Comparison of ENCODE assay signal across 8 cellular contexts in genomic region chr7:26198133-26198780, GRCh38. TPM values are rescaled to one million over a fixed set of nuclear protein-coding genes. Genes with fewer than 3 reads are reported as not detected.
DNase-seq lines count a peak whose midpoint lies in the region; ATAC-seq and TF ChIP-seq lines count a peak whose summit lies in the region.

No MANE protein-coding gene starts in this region.

- peak; percentile 77 to 88 (median 83) for TF ChIP-seq CTCF in breast epithelium (IDR thresholded peaks at IDR 0.05)
- TF ChIP-seq CTCF in lung (IDR thresholded peaks at IDR 0.05; ENCODE audit: control extremely low read depth, extremely low read depth), result peak; percentile 45
- TF ChIP-seq CTCF in uterus (IDR thresholded peaks at IDR 0.05), result peak; percentile 53 to 76 (median 60)

- WGBS in lung, 2 donors, result 0 to 1% methylated on average over 6 of the region's 6 CpGs

- no peak for TF ChIP-seq POLR2A in breast epithelium (IDR thresholded peaks at IDR 0.05)
- no peak for TF ChIP-seq POLR2A in uterus (IDR thresholded peaks at IDR 0.05)

- H3K27me3 ChIP-seq in breast epithelium (no peaks in the 10 kb centered on the region), lung (ENCODE audit: control insufficient read depth, insufficient read depth) (no peaks in the 10 kb centered on the region), uterus (no peaks in the 10 kb centered on the region)

- DNase-seq in NCI-H526 (lab: John Stamatoyannopoulos, UW), result peak; percentile 36 to 42
- no peak for DNase-seq in NCI-H526 treated with DMSO at 0.1 percent for 48 hours (lab: John Stamatoyannopoulos, UW)
- DNase-seq in NCI-H1105 (lab: John Stamatoyannopoulos, UW), result peak; percentile 5
- DNase-seq in breast epithelium (ENCODE audit: low spot score in 2 of 2), result no peak
- no peak for DNase-seq in lung (ENCODE audit: low spot score)
- DNase-seq in uterus, result no peak

- H3K9me3 ChIP-seq in breast epithelium (no peaks in the 10 kb centered on the region), lung (ENCODE audit: control insufficient read depth in 2 of 2, insufficient read depth in 1 of 2, low read length in 1 of 2) (no peaks in the 10 kb centered on the region), uterus (no peaks in the 10 kb centered on the region)

- H3K4me1 ChIP-seq in breast epithelium (peaks cover 2 to 29% of the 10 kb centered on the region in 2 donors), lung (ENCODE audit: control insufficient read depth in 2 of 2, insufficient read depth in 2 of 2, low read length in 2 of 2) (peaks cover 6 to 26% of the 10 kb centered on the region in 2 donors), uterus (peaks cover 13 to 25% of the 10 kb centered on the region in 2 donors)

- ATAC-seq in lung (ENCODE audit: insufficient read depth, low FRiP score) (no peak), HG03442 (IDR thresholded peaks at IDR 0.05; ENCODE audit: unreplicated experiment) (no peak), HG03045 (IDR thresholded peaks at IDR 0.05; ENCODE audit: unreplicated experiment) (no peak)

- H3K4me3 ChIP-seq in breast epithelium, result peak overlapping the region; percentile 97 to 100 (median 100)
- peak overlapping the region; percentile 57 for H3K4me3 ChIP-seq in lung
- peak overlapping the region; percentile 88 to 97 for H3K4me3 ChIP-seq in uterus

- intact Hi-C loops in breast epithelium (cut with DNase I; ENCODE audit: low total_unique reads) (no loop called here), uterus (cut with DNase I; ENCODE audit: low total_unique reads) (no loop called here)

- H3K36me3 ChIP-seq in breast epithelium, result no peaks in the 10 kb centered on the region
- peaks cover 13 to 27% of the 10 kb centered on the region in 2 donors for H3K36me3 ChIP-seq in lung (ENCODE audit: control insufficient read depth in 2 of 2, insufficient read depth in 2 of 2, low read length in 2 of 2)
- H3K36me3 ChIP-seq in uterus, result no peaks in the 10 kb centered on the region

- peak overlapping the region; percentile 100 for H3K27ac ChIP-seq in breast epithelium
- no peak overlapping the region for H3K27ac ChIP-seq in lung (ENCODE audit: low read depth in 1 of 2, low read length in 1 of 2)
- peak overlapping the region; percentile 100 for H3K27ac ChIP-seq in uterus

RNA-seq across cellular contexts. Expression of gene HNRNPA2B1, which starts 2.3 kb away (rescaled TPM):
- total RNA-seq in breast epithelium, result 100 to 1,000 TPM; 168 to 324 (median 282) TPM
- total RNA-seq in lung, result 100 to 1,000 TPM; 363 to 424 TPM
- polyA plus RNA-seq in lung, result 100 to 1,000 TPM; 540 to 572 TPM
- total RNA-seq in uterus, result 100 to 1,000 TPM; 100 to 464 (median 207) TPM

RNA-seq across cellular contexts. Expression of gene CBX3, which starts 3.3 kb away (rescaled TPM):
- total RNA-seq in breast epithelium, result 10 to 100 TPM; 88.0 to 98.3 (median 96.0) TPM
- 100 to 1,000 TPM in 1 of 2 donors, 10 to 100 TPM in 1; 77.7 to 136 TPM for total RNA-seq in lung
- polyA plus RNA-seq in lung, result 10 to 100 TPM; 94.4 to 95.4 TPM
- total RNA-seq in uterus, result 100 to 1,000 TPM in 2 of 4 donors, 10 to 100 TPM in 2; 30.5 to 178 (median 88.1) TPM

RNA-seq across cellular contexts. Expression of gene NFE2L3, which starts 46.3 kb away (rescaled TPM):
- total RNA-seq in breast epithelium (1 to 10 TPM; 2.2 to 5.8 (median 4.9) TPM), lung (1 to 10 TPM; 4.9 to 6.5 TPM), uterus (1 to 10 TPM in 3 of 4 donors, not detected in 1; 3.6 to 6.2 (median 4.1) TPM)
- 1 to 10 TPM; 3.6 to 5.3 TPM for polyA plus RNA-seq in lung

Comparison
In these comparisons a context has a peak if more than half of its experiments do, and no peak if none do; other contexts are left out.
1. DNase-seq: peak in NCI-H526 (2 of 2) and NCI-H1105 (single experiment); none in NCI-H526 treated with DMSO at 0.1 percent for 48 hours (single experiment), breast epithelium (0 of 2), lung (single experiment) and uterus (0 of 2).
2. H3K27ac ChIP-seq: peak in breast epithelium (2 of 2) and uterus (2 of 2); none in lung (0 of 2).
3. Peak in every context shown above with its lines, with median percentiles within 50 percentile points of each other: H3K4me3 ChIP-seq and CTCF ChIP-seq.